In the genomic region with DNA sequence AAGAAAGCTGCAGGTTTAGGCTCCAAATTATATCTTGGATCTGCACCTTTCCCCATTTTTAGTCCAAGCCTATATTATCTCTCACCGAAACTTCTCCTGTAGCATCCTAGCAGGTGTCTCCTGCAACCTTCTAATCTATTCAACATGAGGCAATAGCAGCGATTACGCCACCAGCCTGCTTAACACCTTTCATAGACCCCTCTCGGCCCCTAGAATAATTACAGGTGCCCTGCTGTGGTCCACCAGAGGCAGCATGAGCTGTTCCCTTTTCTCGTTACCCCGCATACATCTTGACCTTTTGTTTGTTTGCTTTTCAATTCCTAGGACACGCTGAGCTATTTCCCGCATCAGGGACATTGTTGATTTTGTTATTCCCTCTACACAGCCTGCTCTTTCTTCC, we compare ENCODE assay signal across 23 cellular contexts.
A peak's percentile ranks its signal among the peaks of the same experiment; 100 is the strongest.
DNase-seq lines count a peak whose midpoint lies in the region; ATAC-seq, FAIRE-seq and TF ChIP-seq lines count a peak whose summit lies in the region.
"Had no signal": no experiment of that assay in that cellular context is flagged by ENCODE, and none has a peak within 500 bp of the region (broad histone marks: within the 10 kb centered on the region; RNA-seq: fewer than 3 reads in every experiment).

No MANE protein-coding gene starts in this region.

- H3K9me3 Mint-ChIP-seq in GM23338 (peaks cover 5% of the 10 kb centered on the region; the same call in 2 of the 3 replicates), neural progenitor cell (peaks cover 20% of the 10 kb centered on the region)
- H3K9me3 Mint-ChIP-seq: CD4-positive, alpha-beta T cell; T-helper 1 cell treated with Interleukin-12 subunit alpha and Interleukin-12 subunit beta and Interleukin-4 antibody, amounts not matched to agents 30 μg/mL and 1 μg/mL, for 36 hours had no signal

- H3K4me2 ChIP-seq in GM23338 (peak overlapping the region; percentile 6), H1 (ENCODE audit: insufficient read depth in 1 of 2, low read depth in 2 of 2, low read length in 2 of 2) (0 out of 4 replicates have a peak overlapping the region, but pooled peaks of 1 of the 2 experiments have one; percentile 32), neural progenitor cell (peak overlapping the region; percentile 61)
- H3K4me2 ChIP-seq: BLaER1 had no signal

- H3K23ac ChIP-seq in H1 (ENCODE audit: insufficient read length) = no peak overlapping the region

- no peak overlapping the region for H2BK15ac ChIP-seq in H1 (ENCODE audit: low read length)

- H3K4me1 Mint-ChIP-seq in GM23338 = peaks cover 18% of the 10 kb centered on the region
- peaks cover 19% of the 10 kb centered on the region for H3K4me1 Mint-ChIP-seq in neural progenitor cell

- peak; percentile 63 for FAIRE-seq in H1 (lab: Jason Lieb, UNC)
- FAIRE-seq: GM12878, K562, RCC 7860 had no signal

- no peak overlapping the region for H4K5ac ChIP-seq in H1 (ENCODE audit: insufficient read length, low read depth, low read length)

- H2AFZ ChIP-seq in GM23338 (peak overlapping the region; percentile 9; the same call in 1 of the 2 replicates), H1 (ENCODE audit: low read length) (peak overlapping the region; percentile 61; the same call in 1 of the 2 replicates), neural progenitor cell (replicated peaks) (no peak overlapping the region)

- H3K9me3 ChIP-seq in H1 (ENCODE audit: insufficient read depth in 2 of 2, low read depth in 1 of 2, low read length in 1 of 2) (no peaks in the 10 kb centered on the region; a peak in 1 of 4 replicates), neural progenitor cell (ENCODE audit: low read depth) (peaks cover 4% of the 10 kb centered on the region)
- H3K9me3 ChIP-seq: BLaER1 had no signal

- H3K27ac ChIP-seq in GM23338 (ENCODE audit: low read depth) (no peak overlapping the region), H1 (ENCODE audit: low read depth, low read length) (no peak overlapping the region), neural progenitor cell (no peak overlapping the region)
- H3K27ac ChIP-seq: BLaER1 had no signal

- POLR2A ChIA-PET in H1 (lab: Charles Lee; ENCODE audit: partially characterized antibody) = no interaction called here

- TF ChIP-seq POLR2A in H1 (IDR thresholded peaks at IDR 0.05; ENCODE audit: control extremely low read depth in 1 of 2, low read depth in 2 of 2, low read length in 2 of 2) = no peak

- H3K27me3 Mint-ChIP-seq in GM23338 (ENCODE audit: insufficient read depth, low read depth, poor library complexity) (peaks cover 7% of the 10 kb centered on the region), neural progenitor cell (ENCODE audit: insufficient read depth, low read depth) (peaks cover 9% of the 10 kb centered on the region)

- no peak overlapping the region for H2BK120ac ChIP-seq in H1 (replicated peaks; ENCODE audit: low read depth, low read length)

- H3K9me2 ChIP-seq in GM23338 (ENCODE audit: insufficient read depth) = no peaks in the 10 kb centered on the region; the same call in 1 of the 2 replicates

- H3K4me1 ChIP-seq in GM23338 (ENCODE audit: insufficient read depth) (peaks cover 16% of the 10 kb centered on the region), H1 (replicated peaks in 1 of 4; ENCODE audit: control insufficient read depth in 3 of 4, insufficient read depth in 4 of 4, low read length in 3 of 4) (peaks cover 4 to 12% (median 11%) of the 10 kb centered on the region in 4 experiments; a peak in 5 of 7 replicates), neural progenitor cell (peaks cover 35% of the 10 kb centered on the region)

- ATAC-seq in GM23338 (peak; percentile 91), GM18870 (IDR thresholded peaks at IDR 0.05; ENCODE audit: unreplicated experiment) (no peak)
- ATAC-seq: GM12878, K562 had no signal

- H3F3A ChIP-seq in GM23338 (replicated peaks; ENCODE audit: low read depth) = no peaks in the 10 kb centered on the region
- peaks cover 24% of the 10 kb centered on the region for H3F3A ChIP-seq in neural progenitor cell (ENCODE audit: low read depth)

- H3K23me2 ChIP-seq in H1 (ENCODE audit: low read depth, low read length) = no peaks in the 10 kb centered on the region

- H2BK12ac ChIP-seq in H1 (ENCODE audit: low read depth, low read length) = no peak overlapping the region

- no peak overlapping the region for H3K4ac ChIP-seq in H1 (replicated peaks; ENCODE audit: insufficient read length, low read depth, low read length)

- H2BK5ac ChIP-seq in H1 (ENCODE audit: low read depth, low read length) = no peak overlapping the region

- H4K91ac ChIP-seq in H1 (replicated peaks; ENCODE audit: insufficient read length, low read length) = no peak overlapping the region

- no peak overlapping the region for H3K56ac ChIP-seq in H1 (replicated peaks; ENCODE audit: insufficient read length, low read depth, low read length)

- H3K36me3 Mint-ChIP-seq in GM23338 (ENCODE audit: low read depth) (no peaks in the 10 kb centered on the region), neural progenitor cell (no peaks in the 10 kb centered on the region)

- no peak overlapping the region for H2AK5ac ChIP-seq in H1 (ENCODE audit: low read depth, low read length)

- 54% methylated on average over 8 of the region's 8 CpGs; no CpG with 5 or more reads in 1 of the 2 experiments for WGBS in H1 (ENCODE audit: extremely low coverage in 1 of 2, insufficient coverage in 1 of 2, insufficient read length in 1 of 2, insufficient replicate concordance in 2 of 2, low coverage in 1 of 2, low lambda C conversion rate in 2 of 2, missing lambda C conversion rate in 1 of 2), 2 experiments

- DNase-seq in GM23338 (ENCODE audit: low spot score) (peak; percentile 39), NCI-H2227 (lab: John Stamatoyannopoulos, UW; ENCODE audit: unreplicated experiment) (peak; percentile 58), H1 (ENCODE audit: low read depth in 1 of 2, low spot score in 2 of 2) (peak in 1 of 2 experiments; percentile 43), neural progenitor cell (ENCODE audit: low spot score) (peak; percentile 34), SW 1271 (lab: John Stamatoyannopoulos, UW) (no peak), NAMALWA (ENCODE audit: low spot score) (no peak)
- DNase-seq: CD4-positive, alpha-beta T cell; COR-L47; DMS 273 treated with DMSO at 0.1 percent for 48 hours; DMS79 treated with DMSO at 0.1 percent for 48 hours; MM.1S; NCI-H1092; NCI-H1436 treated with DMSO at 0.1 percent for 48 hours; NCI-H2029; NCI-H2171; NCI-H69; NK-92 treated with Interleukin-12 subunit alpha and Interleukin-12 subunit beta, amount 100 ng/mL, for 24 hours had no signal

- H3K27ac Mint-ChIP-seq in GM23338 (no peak overlapping the region), neural progenitor cell (no peak overlapping the region)
- H3K27ac Mint-ChIP-seq: CD4-positive, alpha-beta T cell; T-helper 1 cell treated with Interleukin-12 subunit alpha and Interleukin-12 subunit beta and Interleukin-4 antibody, amounts not matched to agents 30 μg/mL and 1 μg/mL, for 36 hours had no signal

- H4K20me1 ChIP-seq in GM23338 (replicated peaks; ENCODE audit: insufficient read depth) (no peaks in the 10 kb centered on the region), H1 (replicated peaks in 1 of 2; ENCODE audit: control insufficient read depth in 1 of 2, insufficient read depth in 2 of 2, low read length in 2 of 2) (no peaks in the 10 kb centered on the region), neural progenitor cell (ENCODE audit: low read depth) (no peaks in the 10 kb centered on the region)
- H4K20me1 ChIP-seq: BLaER1 had no signal

- TF ChIP-seq CTCF in GM23338 (conservative IDR thresholded peaks at IDR 0.05; ENCODE audit: low read depth in 2 of 2) (no peak), H1 (IDR thresholded peaks at IDR 0.05; ENCODE audit: control extremely low read depth in 1 of 3, insufficient read depth in 1 of 3, low read depth in 1 of 3, low read length in 3 of 3) (peak in 2 of 3 experiments; percentile 8 to 28; a peak in 3 of 4 replicates), neural progenitor cell (IDR thresholded peaks at IDR 0.05) (peak; percentile 9)

- H3K79me2 ChIP-seq in GM23338 (replicated peaks; ENCODE audit: insufficient read depth) (no peaks in the 10 kb centered on the region), H1 (ENCODE audit: control insufficient read depth in 1 of 2, insufficient read depth in 2 of 2, low read length in 2 of 2) (no peaks in the 10 kb centered on the region), neural progenitor cell (ENCODE audit: low read depth) (no peaks in the 10 kb centered on the region)

- no peak overlapping the region; the same call in 2 of the 3 replicates for H3K4me3 Mint-ChIP-seq in GM23338
- no peak overlapping the region for H3K4me3 Mint-ChIP-seq in neural progenitor cell
- H3K4me3 Mint-ChIP-seq: CD4-positive, alpha-beta T cell had no signal

- TF ChIP-seq EP300 in H1 (IDR thresholded peaks at IDR 0.05; ENCODE audit: borderline replicate concordance in 1 of 2, low read depth in 2 of 2, low read length in 2 of 2) = no peak

- H3K36me3 ChIP-seq in GM23338 (ENCODE audit: insufficient read depth) (no peaks in the 10 kb centered on the region), H1 (ENCODE audit: control insufficient read depth in 2 of 4, insufficient read depth in 4 of 4, low read length in 3 of 4) (no peaks in the 10 kb centered on the region), neural progenitor cell (no peaks in the 10 kb centered on the region)
- H3K36me3 ChIP-seq: BLaER1 had no signal

- no peak overlapping the region for H3K18ac ChIP-seq in H1 (ENCODE audit: extremely low read depth, low read length)

- peak overlapping the region; percentile 29; the same call in 1 of the 2 replicates for H2BK20ac ChIP-seq in H1 (ENCODE audit: low read length)

- H3K4me3 ChIP-seq in GM23338 (no peak overlapping the region), H1 (ENCODE audit: extremely low read depth in 1 of 4, insufficient read depth in 2 of 4, low read depth in 3 of 4, low read length in 4 of 4) (no peak overlapping the region; a peak in 1 of 8 replicates), neural progenitor cell (no peak overlapping the region)
- H3K4me3 ChIP-seq: BLaER1, GM12878, K562 had no signal

- H3K27me3 ChIP-seq in GM23338 (ENCODE audit: insufficient read depth) (no peaks in the 10 kb centered on the region), H1 (replicated peaks in 1 of 4; ENCODE audit: control insufficient read depth in 3 of 4, extremely low read depth in 1 of 4, insufficient read depth in 3 of 4, low read length in 3 of 4) (no peaks in the 10 kb centered on the region; a peak in 1 of 7 replicates), neural progenitor cell (no peaks in the 10 kb centered on the region)
- H3K27me3 ChIP-seq: BLaER1 had no signal

- H3K79me1 ChIP-seq in H1 (ENCODE audit: low read depth, low read length) = no peaks in the 10 kb centered on the region

- H4K8ac ChIP-seq in H1 (ENCODE audit: extremely low read depth, insufficient read depth, low read length) = no peak overlapping the region

- no peak overlapping the region for H3K9ac ChIP-seq in H1 (replicated peaks in 1 of 4; ENCODE audit: extremely low read depth in 1 of 4, low read depth in 3 of 4, low read length in 3 of 4)
- H3K9ac ChIP-seq in neural progenitor cell = no peak overlapping the region
- H3K9ac ChIP-seq: BLaER1 had no signal

- TF ChIP-seq RAD21 in H1 (IDR thresholded peaks at IDR 0.05 in 1 of 2, conservative IDR thresholded peaks at IDR 0.05 in 1 of 2; ENCODE audit: low read depth in 2 of 2, low read length in 2 of 2) = peak in 1 of 2 experiments; percentile 18; a peak in 2 of 4 replicates

- no peak overlapping the region for H3K14ac ChIP-seq in H1 (ENCODE audit: insufficient read length)

- CTCF ChIA-PET in H1 (lab: Charles Lee; ENCODE audit: partially characterized antibody) = interaction anchor here (0.7 to 1.6 kb wide), 6 partner anchors 14 to 364 kb away, joined by 3 to 5 read pairs (median 4); no protein-coding TSS in a partner anchor

Comparison
In these comparisons a context has a peak if more than half of its experiments do, and no peak if none do; other contexts are left out.
1. DNase-seq: peak in GM23338 (single experiment), NCI-H2227 (single experiment) and neural progenitor cell (single experiment); none in SW 1271 (0 of 2) and NAMALWA (single experiment).
2. CTCF ChIP-seq: peak in H1 (2 of 3) and neural progenitor cell (single experiment); none in GM23338 (0 of 2).